Comparison of ENCODE assay signal across 2 cellular contexts in genomic region chr22:31080164-31080847, GRCh38.
TF ChIP-seq lines count a peak whose summit lies in the region.

No MANE protein-coding gene starts in this region.

TF ChIP-seq in SK-N-SH, 30 proteins besides CTCF, POLR2A, EP300 and RAD21 (continued from another document):
- TF ChIP-seq FOXM1 (IDR thresholded peaks at IDR 0.05; ENCODE audit: low read depth), result no peak

TF ChIP-seq in SK-N-SH treated with all-trans-retinoic acid at 6 μM for 48 hours, 23 proteins besides CTCF, POLR2A, EP300 and RAD21 (continued from another document):
- TF ChIP-seq CSRNP3 (CRISPR knock-in tag; IDR thresholded peaks at IDR 0.05) (no peak), PPARA (CRISPR knock-in tag; IDR thresholded peaks at IDR 0.05; ENCODE audit: borderline replicate concordance) (no peak), ESRRG (CRISPR knock-in tag; IDR thresholded peaks at IDR 0.05) (no peak), TOX (CRISPR knock-in tag; IDR thresholded peaks at IDR 0.05; ENCODE audit: borderline replicate concordance) (no peak), TCF4 (CRISPR knock-in tag; IDR thresholded peaks at IDR 0.05; ENCODE audit: borderline replicate concordance) (no peak), ZNF8 (CRISPR knock-in tag; IDR thresholded peaks at IDR 0.05) (no peak), TSHZ2 (CRISPR knock-in tag; IDR thresholded peaks at IDR 0.05) (no peak), CREB5 (CRISPR knock-in tag; IDR thresholded peaks at IDR 0.05; ENCODE audit: low read depth) (no peak), ZNF565 (CRISPR knock-in tag; conservative IDR thresholded peaks at IDR 0.05; ENCODE audit: low read depth) (no peak), ZNF70 (CRISPR knock-in tag; IDR thresholded peaks at IDR 0.05) (no peak), PATZ1 (CRISPR knock-in tag; IDR thresholded peaks at IDR 0.05; ENCODE audit: borderline replicate concordance) (no peak), ZFP30 (CRISPR knock-in tag; IDR thresholded peaks at IDR 0.05) (no peak), CSDC2 (CRISPR knock-in tag; IDR thresholded peaks at IDR 0.05) (no peak), SNAI2 (CRISPR knock-in tag; IDR thresholded peaks at IDR 0.05) (no peak), OSR1 (CRISPR knock-in tag; IDR thresholded peaks at IDR 0.05) (no peak), POU6F1 (CRISPR knock-in tag; IDR thresholded peaks at IDR 0.05; ENCODE audit: borderline replicate concordance, low read depth) (no peak), ARNTL (CRISPR knock-in tag; IDR thresholded peaks at IDR 0.05; ENCODE audit: borderline replicate concordance, low read depth) (no peak)
